Comparison of ENCODE assay signal across 11 cellular contexts in genomic region chr6:29924731-29925130, GRCh38. TPM values are rescaled to one million over a fixed set of nuclear protein-coding genes. Genes with fewer than 3 reads are reported as not detected.
DNase-seq lines count a peak whose midpoint lies in the region; ATAC-seq, FAIRE-seq and TF ChIP-seq lines count a peak whose summit lies in the region.
"Had no signal": no experiment of that assay in that cellular context is flagged by ENCODE, and none has a peak within 500 bp of the region (broad histone marks: within the 10 kb centered on the region; RNA-seq: fewer than 3 reads in every experiment).

No MANE protein-coding gene starts in this region.

- peak overlapping the region; percentile 68 for H3K4me3 Mint-ChIP-seq in Caco-2 (ENCODE audit: unreplicated experiment)
- peak overlapping the region; percentile 83 for H3K4me3 Mint-ChIP-seq in activated T-helper 17 cell treated with anti-CD3 and anti-CD28 coated beads, Interleukin-2, amount 50 U/mL, for 72 hours
- peak overlapping the region; percentile 43 for H3K4me3 Mint-ChIP-seq in memory B cell

- H3K4me1 Mint-ChIP-seq in Caco-2 (ENCODE audit: low read depth, unreplicated experiment): peaks cover 6% of the 10 kb centered on the region
- H3K4me1 Mint-ChIP-seq in activated T-helper 17 cell treated with anti-CD3 and anti-CD28 coated beads, Interleukin-2, amount 50 U/mL, for 72 hours: no peaks in the 10 kb centered on the region
- peaks cover 16% of the 10 kb centered on the region for H3K4me1 Mint-ChIP-seq in memory B cell

- no peak overlapping the region for H2AFZ ChIP-seq in Loucy (ENCODE audit: low read length)
- H2AFZ ChIP-seq: hepatocyte had no signal

- H3K9me3 Mint-ChIP-seq in Caco-2 (ENCODE audit: unreplicated experiment): no peaks in the 10 kb centered on the region
- no peaks in the 10 kb centered on the region for H3K9me3 Mint-ChIP-seq in activated T-helper 17 cell treated with anti-CD3 and anti-CD28 coated beads, Interleukin-2, amount 50 U/mL, for 72 hours
- no peaks in the 10 kb centered on the region for H3K9me3 Mint-ChIP-seq in memory B cell

- intact Hi-C loops in Caco-2 (cut with micrococcal nuclease; ENCODE audit: unreplicated experiment): no loop called here

- POLR2A ChIA-PET in Caco-2 (lab: Charles Lee): no interaction called here

- TF ChIP-seq CTCF in Caco-2 (IDR thresholded peaks at IDR 0.05; ENCODE audit: insufficient read depth in 1 of 2, low read depth in 1 of 2, low read length in 1 of 2, severe bottlenecking in 1 of 2, unreplicated experiment in 1 of 2) (no peak), Loucy (conservative IDR thresholded peaks at IDR 0.05; ENCODE audit: low read length) (no peak)

- H3K4me1 ChIP-seq in Caco-2 (no peaks in the 10 kb centered on the region), Loucy (ENCODE audit: insufficient read depth, low read length, poor library complexity, severe bottlenecking) (peaks cover 41% of the 10 kb centered on the region)

- peaks cover 37% of the 10 kb centered on the region for H3K79me2 ChIP-seq in Loucy (ENCODE audit: insufficient read depth, low read length)
- H3K79me2 ChIP-seq: hepatocyte had no signal

- ATAC-seq in activated T-helper 17 cell treated with anti-CD3 and anti-CD28 coated beads, Interleukin-2, amount 50 U/mL, for 72 hours (replicated peaks): peak; percentile 78
- ATAC-seq in memory B cell (ENCODE audit: low read depth): no peak

- no peaks in the 10 kb centered on the region for H4K20me1 ChIP-seq in Loucy (ENCODE audit: insufficient read depth, low read length, poor library complexity, severe bottlenecking)

- no peaks in the 10 kb centered on the region for H3K9me3 ChIP-seq in Caco-2
- H3K9me3 ChIP-seq in Loucy (ENCODE audit: insufficient read depth, low read depth, low read length): no peaks in the 10 kb centered on the region

- CTCF ChIA-PET in Caco-2 (lab: Charles Lee): no interaction called here

- peak overlapping the region; percentile 99 for H3K4me2 ChIP-seq in Loucy (ENCODE audit: low read depth, low read length, poor library complexity, severe bottlenecking)
- H3K4me2 ChIP-seq: hepatocyte had no signal

- no peaks in the 10 kb centered on the region for H3K27me3 Mint-ChIP-seq in Caco-2 (ENCODE audit: insufficient read depth, unreplicated experiment)
- H3K27me3 Mint-ChIP-seq in activated T-helper 17 cell treated with anti-CD3 and anti-CD28 coated beads, Interleukin-2, amount 50 U/mL, for 72 hours: no peaks in the 10 kb centered on the region
- H3K27me3 Mint-ChIP-seq in memory B cell: no peaks in the 10 kb centered on the region

- DNase-seq in Caco-2 (no peak), memory B cell (ENCODE audit: low spot score in 2 of 2) (no peak), DMS114 treated with DMSO at 0.1 percent for 48 hours (lab: John Stamatoyannopoulos, UW; ENCODE audit: unreplicated experiment) (no peak), urothelium cell line (ENCODE audit: low spot score) (no peak), NCI-H1694 treated with DMSO at 0.1 percent for 48 hours (lab: John Stamatoyannopoulos, UW) (no peak)
- DNase-seq: DMS 273 treated with DMSO at 0.1 percent for 48 hours, H7, substantia nigra had no signal

- no peak overlapping the region for H3K27ac Mint-ChIP-seq in Caco-2 (ENCODE audit: unreplicated experiment)
- peak overlapping the region; percentile 55 for H3K27ac Mint-ChIP-seq in activated T-helper 17 cell treated with anti-CD3 and anti-CD28 coated beads, Interleukin-2, amount 50 U/mL, for 72 hours
- peak overlapping the region; percentile 39 for H3K27ac Mint-ChIP-seq in memory B cell

- H3K4me3 ChIP-seq in Caco-2 (ENCODE audit: low read depth, low read length): no peak overlapping the region
- H3K4me3 ChIP-seq in Loucy (ENCODE audit: low read length, poor library complexity, severe bottlenecking): peak overlapping the region; percentile 80
- H3K4me3 ChIP-seq: hepatocyte had no signal

- FAIRE-seq in urothelium cell line (lab: Jason Lieb, UNC): no peak

- no peaks in the 10 kb centered on the region for H3K27me3 ChIP-seq in Caco-2 (replicated peaks; ENCODE audit: control insufficient read depth, insufficient read depth, low read length)
- no peaks in the 10 kb centered on the region for H3K27me3 ChIP-seq in Loucy (ENCODE audit: insufficient read depth, low read length, poor library complexity, severe bottlenecking)
- H3K27me3 ChIP-seq: hepatocyte had no signal

- H3F3A ChIP-seq in Loucy (ENCODE audit: low read depth): no peaks in the 10 kb centered on the region

- no peaks in the 10 kb centered on the region for H3K9me2 ChIP-seq in Loucy (replicated peaks; ENCODE audit: low read depth, low read length)

- no TSS peak for BruUV-seq in Caco-2 (replicated peaks; lab: Mats Ljungman, UMichigan)

- no peaks in the 10 kb centered on the region for H3K36me3 ChIP-seq in Caco-2 (ENCODE audit: control insufficient read depth, insufficient read depth, low read length)
- H3K36me3 ChIP-seq in Loucy (ENCODE audit: insufficient read depth, low read length): no peaks in the 10 kb centered on the region

- H3K36me3 Mint-ChIP-seq in Caco-2 (ENCODE audit: insufficient read depth, unreplicated experiment): no peaks in the 10 kb centered on the region
- peaks cover 34% of the 10 kb centered on the region for H3K36me3 Mint-ChIP-seq in activated T-helper 17 cell treated with anti-CD3 and anti-CD28 coated beads, Interleukin-2, amount 50 U/mL, for 72 hours (ENCODE audit: low read depth)
- no peaks in the 10 kb centered on the region for H3K36me3 Mint-ChIP-seq in memory B cell

- peak overlapping the region; percentile 99 for H3K9ac ChIP-seq in Loucy (ENCODE audit: low read depth, low read length, poor library complexity, severe bottlenecking)

RNA-seq across cellular contexts. Expression of gene HLA-A, which starts 17.6 kb away (rescaled TPM):
- 192 and 198 TPM in 2 replicates for total RNA-seq in Caco-2 (2022)
- 1,000 to 10,000 TPM; 1,094 to 1,926 TPM for total RNA-seq in activated T-helper 17 cell treated with anti-CD3 and anti-CD28 coated beads, Interleukin-2, amount 50 U/mL, for 72 hours
